Comparison of ENCODE assay signal across 8 cellular contexts in the genomic region with DNA sequence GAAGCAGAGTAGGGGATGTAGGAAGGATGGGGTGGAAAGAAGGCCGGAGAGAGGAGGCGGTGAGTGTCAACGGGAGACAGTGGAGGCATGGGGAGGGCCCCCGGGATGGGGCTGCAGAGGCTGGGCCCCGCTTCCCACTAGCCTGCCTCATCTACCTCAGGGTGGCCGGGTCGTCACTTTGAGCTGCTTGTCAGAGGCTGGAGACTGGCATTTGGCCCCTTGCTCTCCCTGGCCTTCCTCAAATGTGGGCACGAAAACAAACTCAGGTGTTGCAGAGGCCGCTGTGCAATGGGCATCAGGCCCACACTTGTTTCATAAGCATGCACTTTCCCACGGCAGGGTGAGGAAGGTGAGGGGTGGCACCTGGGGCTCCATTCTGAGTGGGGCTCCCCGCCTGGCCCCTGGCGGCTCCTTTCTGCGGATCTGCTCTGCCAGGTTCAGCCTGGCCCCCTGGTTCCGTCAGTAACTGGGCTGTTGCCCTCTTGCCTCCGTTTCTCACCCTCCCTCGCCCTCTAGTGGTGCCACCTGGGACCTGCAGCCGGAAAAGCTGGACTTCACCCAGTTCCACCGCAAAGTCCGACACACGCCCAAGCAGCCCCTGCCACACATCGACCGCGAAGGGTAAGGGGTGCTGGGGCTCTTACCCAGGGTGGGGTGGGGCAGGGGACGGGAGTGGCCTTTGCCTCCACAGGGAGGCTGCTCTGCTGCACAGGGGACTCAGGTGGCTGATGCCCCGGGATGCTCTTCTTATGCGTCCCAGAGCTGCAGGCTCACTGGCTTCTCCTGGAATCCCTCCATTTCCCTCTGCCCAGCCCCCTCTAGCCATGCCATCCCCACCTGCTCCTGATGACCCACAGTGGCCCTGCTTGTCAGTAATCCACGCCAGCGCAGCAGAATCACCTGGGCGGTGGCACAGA.
A peak's percentile ranks its signal among the peaks of the same experiment; 100 is the strongest.
DNase-seq lines count a peak whose midpoint lies in the region; ATAC-seq and TF ChIP-seq lines count a peak whose summit lies in the region.

No MANE protein-coding gene starts in this region.

- intact Hi-C loops in mammary epithelial cell (cut with micrococcal nuclease): loop anchor here (1.0 to 5.0 kb wide), 4 partner anchors 57 to 188 kb away; no protein-coding TSS in a partner anchor

- dilution Hi-C loops in mammary epithelial cell (cut with HindIII; ENCODE audit: low sequenced_read_pairs): no loop called here

- ATAC-seq in HG03108 (IDR thresholded peaks at IDR 0.05; ENCODE audit: unreplicated experiment): no peak

- DNase-seq in DMS53 (lab: John Stamatoyannopoulos, UW): peak; percentile 85
- DNase-seq in UCSD-AML1 (lab: John Stamatoyannopoulos, UW; ENCODE audit: unreplicated experiment): peak; percentile 57
- peak; percentile 28 for DNase-seq in mammary epithelial cell
- DNase-seq in kidney glomerular epithelial cell (lab: John Stamatoyannopoulos, UW): peak; percentile 47
- peak; percentile 44 for DNase-seq in stimulated activated CD4-positive, alpha-beta T cell treated with anti-CD3 and anti-CD28 coated beads, Interleukin-1b, Interleukin-23, amount 100 ng/mL, for 48 hours
- DNase-seq in SK-N-DZ (ENCODE audit: low spot score): no peak

- no peak overlapping the region for H3K4me3 ChIP-seq in KMS-11 (IDR thresholded peaks at IDR 0.05; ENCODE audit: insufficient read depth, low read depth, low read length)
- H3K4me3 ChIP-seq in mammary epithelial cell (replicated peaks in 1 of 3; ENCODE audit: insufficient read depth in 1 of 3, low read depth in 2 of 3, low read length in 3 of 3): no peak overlapping the region

- no peaks in the 10 kb centered on the region for H3K9me3 ChIP-seq in mammary epithelial cell (replicated peaks; ENCODE audit: insufficient read depth, low read length)

- H2AFZ ChIP-seq in KMS-11 (ENCODE audit: low read depth) (no peak overlapping the region), mammary epithelial cell (ENCODE audit: low read depth, low read length) (no peak overlapping the region)

- H3K27ac ChIP-seq in KMS-11 (no peak overlapping the region), mammary epithelial cell (ENCODE audit: insufficient read depth, low read depth, low read length) (no peak overlapping the region)

- in situ Hi-C loops in mammary epithelial cell (cut with MboI; ENCODE audit: low sequenced_read_pairs in 2 of 2): loop anchor here (5.0 kb wide), 2 partner anchors 187 to 192 kb away; no protein-coding TSS in a partner anchor

- no peaks in the 10 kb centered on the region for H3K79me2 ChIP-seq in KMS-11 (ENCODE audit: insufficient read depth, low read depth)
- no peaks in the 10 kb centered on the region for H3K79me2 ChIP-seq in mammary epithelial cell (ENCODE audit: insufficient read depth, low read length)

- no peak overlapping the region for H3K9ac ChIP-seq in KMS-11
- H3K9ac ChIP-seq in mammary epithelial cell (ENCODE audit: insufficient read depth, low read length): no peak overlapping the region

- CTCF ChIA-PET in mammary epithelial cell (lab: Charles Lee; ENCODE audit: low non-redundant PET): interaction anchor here (0.5 to 0.7 kb wide), 5 partner anchors 41 to 1985 kb away, joined by 3 to 6 read pairs (median 3); no protein-coding TSS in a partner anchor

- 61% methylated on average over 8 of the region's 29 CpGs for WGBS in mammary epithelial cell (ENCODE audit: low coverage, missing lambda C conversion rate)

- no peaks in the 10 kb centered on the region for H3K4me1 ChIP-seq in KMS-11 (ENCODE audit: low read depth, poor library complexity, severe bottlenecking)
- peaks cover 12% of the 10 kb centered on the region for H3K4me1 ChIP-seq in mammary epithelial cell (ENCODE audit: insufficient read depth, low read length)

- TF ChIP-seq CTCF in KMS-11 (conservative IDR thresholded peaks at IDR 0.05; ENCODE audit: low read depth, low read length): peak; percentile 98
- peak; percentile 91 to 96 for TF ChIP-seq CTCF in mammary epithelial cell (conservative IDR thresholded peaks at IDR 0.05 in 1 of 2, IDR thresholded peaks at IDR 0.05 in 1 of 2; ENCODE audit: extremely low read depth in 1 of 2, insufficient read depth in 1 of 2, low read depth in 1 of 2, low read length in 2 of 2)

- no peaks in the 10 kb centered on the region for H3K27me3 ChIP-seq in KMS-11 (ENCODE audit: insufficient read depth, low read depth)
- H3K27me3 ChIP-seq in mammary epithelial cell (ENCODE audit: insufficient read depth, low read length): no peaks in the 10 kb centered on the region

- H3K4me2 ChIP-seq in KMS-11 (no peak overlapping the region), mammary epithelial cell (ENCODE audit: insufficient read depth, low read depth, low read length) (no peak overlapping the region)

- BruUV-seq in mammary epithelial cell (replicated peaks; lab: Mats Ljungman, UMichigan): no TSS peak

- H3K36me3 ChIP-seq in KMS-11 (ENCODE audit: insufficient read depth): no peaks in the 10 kb centered on the region
- no peaks in the 10 kb centered on the region for H3K36me3 ChIP-seq in mammary epithelial cell (ENCODE audit: insufficient read depth, low read length)

- H4K20me1 ChIP-seq in KMS-11 (ENCODE audit: insufficient read depth) (no peaks in the 10 kb centered on the region), mammary epithelial cell (ENCODE audit: insufficient read depth, low read length) (no peaks in the 10 kb centered on the region)
